ENCODE assay signal across 8 cellular contexts in genomic region chr2:8676191-8676914, GRCh38. TPM values are rescaled to one million over a fixed set of nuclear protein-coding genes. Genes with fewer than 3 reads are reported as not detected.
DNase-seq lines count a peak whose midpoint lies in the region; ATAC-seq and TF ChIP-seq lines count a peak whose summit lies in the region.

No MANE protein-coding gene starts in this region.

- CTCF ChIA-PET in Calu3 (lab: Charles Lee) = interaction anchor here (0.7 to 0.8 kb wide), 2 partner anchors 369 to 1427 kb away, joined by 4 to 15 read pairs; no protein-coding TSS in a partner anchor

- no TSS peak for BruUV-seq in Calu3 (replicated peaks; lab: Mats Ljungman, UMichigan)

- DNase-seq in Calu3 (peak; percentile 61), right cardiac atrium (peak; percentile 94 to 97 (median 97)), posterior vena cava (ENCODE audit: low spot score) (peak; percentile 96), NCI-H187 (lab: John Stamatoyannopoulos, UW) (no peak)

- no peaks in the 10 kb centered on the region for H3K9me3 ChIP-seq in right cardiac atrium (ENCODE audit: control insufficient read depth, low read length)

- intact Hi-C loops in Calu3 (cut with micrococcal nuclease; ENCODE audit: unreplicated experiment) = loop anchor here (5.0 kb wide), 1 partner anchor 289 kb away; no protein-coding TSS in a partner anchor
- intact Hi-C loops in right cardiac atrium (cut with DNase I) = loop anchor here in 2 of 4 donors (5.0 to 10.0 kb wide), 2 partner anchors 94 to 672 kb away; no protein-coding TSS in a partner anchor
- intact Hi-C loops in posterior vena cava (cut with DNase I) = no loop called here

- H3K27ac ChIP-seq in angular gyrus (ENCODE audit: low read depth, low read length) = peak overlapping the region; percentile 52
- peak overlapping the region; percentile 99 for H3K27ac ChIP-seq in right cardiac atrium (ENCODE audit: low read length)

- H3K4me3 Mint-ChIP-seq in Calu3 (ENCODE audit: low read depth, unreplicated experiment) = peak overlapping the region; percentile 98

- H3K27me3 ChIP-seq in right cardiac atrium (ENCODE audit: control insufficient read depth, insufficient read depth) = no peaks in the 10 kb centered on the region

- H3K4me3 ChIP-seq in right cardiac atrium (ENCODE audit: low read length) = peak overlapping the region; percentile 82

- WGBS in right cardiac atrium = 17% methylated on average over 51 of the region's 51 CpGs

- H3K27me3 Mint-ChIP-seq in Calu3 (ENCODE audit: unreplicated experiment) = no peaks in the 10 kb centered on the region

- peaks cover 33% of the 10 kb centered on the region for H3K4me1 Mint-ChIP-seq in Calu3 (ENCODE audit: low read depth, unreplicated experiment)

- peaks cover 10% of the 10 kb centered on the region for H3K9me3 Mint-ChIP-seq in Calu3 (ENCODE audit: low read depth, unreplicated experiment)

- TF ChIP-seq CTCF in Calu3 (IDR thresholded peaks at IDR 0.05; ENCODE audit: unreplicated experiment) = no peak

- ATAC-seq in right cardiac atrium (peak; percentile 85), GM19467 (IDR thresholded peaks at IDR 0.05; ENCODE audit: unreplicated experiment) (no peak), HG03439 (IDR thresholded peaks at IDR 0.05; ENCODE audit: unreplicated experiment) (no peak), GM21367 (IDR thresholded peaks at IDR 0.05; ENCODE audit: unreplicated experiment) (no peak)

- no peaks in the 10 kb centered on the region for H3K4me1 ChIP-seq in right cardiac atrium (ENCODE audit: control insufficient read depth, insufficient read depth, low read length)

- peaks cover 52% of the 10 kb centered on the region for H3K36me3 Mint-ChIP-seq in Calu3 (ENCODE audit: insufficient read depth, unreplicated experiment)

- peak overlapping the region; percentile 99 for H3K27ac Mint-ChIP-seq in Calu3 (ENCODE audit: unreplicated experiment)

RNA-seq across cellular contexts. Expression of gene ID2, which starts 5.5 kb away (rescaled TPM):
- 77.8 and 92.5 TPM in 2 replicates for total RNA-seq in Calu3 (2022)
- 100 to 1,000 TPM; 109 to 121 (median 114) TPM for total RNA-seq in right cardiac atrium
- polyA plus RNA-seq in right cardiac atrium = 205 TPM
- 100 to 1,000 TPM in 1 of 2 donors, 10 to 100 TPM in 1; 82.2 to 135 TPM for total RNA-seq in posterior vena cava

Comparison
In these comparisons a context has a peak if more than half of its experiments do, and no peak if none do; other contexts are left out.
1. DNase-seq: peak in Calu3 (single experiment), right cardiac atrium (3 of 3) and posterior vena cava (single experiment); none in NCI-H187 (0 of 2).
2. ATAC-seq: peak in right cardiac atrium (2 of 2); none in GM19467 (single experiment), HG03439 (single experiment) and GM21367 (single experiment).